9 cellular contexts compared by ENCODE assay signal in the genomic region with DNA sequence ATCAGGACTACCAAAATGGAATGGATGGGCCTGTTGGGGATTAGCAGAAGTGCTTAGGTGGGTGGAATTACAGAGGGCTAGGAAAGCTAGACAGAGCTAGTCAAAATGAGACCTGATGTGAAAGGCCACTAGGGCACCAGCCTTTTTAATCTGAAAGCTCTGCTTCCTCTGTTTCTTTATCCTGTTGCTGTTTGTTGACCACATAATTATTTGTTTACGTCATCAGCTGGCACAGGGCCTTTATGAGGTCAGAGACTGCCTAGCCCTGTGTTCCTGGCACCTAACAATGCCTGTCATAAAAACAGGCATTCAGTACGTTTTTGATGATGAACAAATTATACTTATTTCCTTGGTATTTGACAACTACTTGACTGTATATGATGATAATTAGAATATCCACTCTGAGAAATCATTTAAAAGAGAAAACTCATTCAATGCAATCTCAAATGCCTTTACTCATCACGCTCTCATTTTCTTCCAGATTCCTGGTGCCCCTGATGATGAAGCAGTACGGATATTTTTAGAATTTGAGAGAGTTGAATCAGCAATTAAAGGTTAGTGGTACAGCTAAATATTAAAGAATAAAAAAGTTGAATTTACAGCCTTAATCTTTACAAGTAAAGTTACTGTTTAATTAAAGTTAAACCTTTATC. TPM values are rescaled to one million over a fixed set of nuclear protein-coding genes. Genes with fewer than 3 reads are reported as not detected.
DNase-seq lines count a peak whose midpoint lies in the region; ATAC-seq, FAIRE-seq and TF ChIP-seq lines count a peak whose summit lies in the region.
"Had no signal": no experiment of that assay in that cellular context is flagged by ENCODE, and none has a peak within 500 bp of the region (broad histone marks: within the 10 kb centered on the region; RNA-seq: fewer than 3 reads in every experiment).

No MANE protein-coding gene starts in this region.

- DNase-seq in EL (peak; percentile 88), RKO (ENCODE audit: low spot score) (peak; percentile 77), dorsolateral prefrontal cortex (peak in 2 of 10 donors; percentile 49 to 71), pancreas (peak in 1 of 6 donors; percentile 37), T1000 (lab: John Stamatoyannopoulos, UW) (no peak)

- FAIRE-seq in pancreas (lab: Jason Lieb, UNC): no peak
- FAIRE-seq: endometrium had no signal

- intact Hi-C loops in dorsolateral prefrontal cortex (cut with DNase I) (loop anchor here in 1 of 2 donors (5.0 kb wide), 2 partner anchors 32 to 87 kb away; a partner anchor contains a TSS), pancreas (cut with DNase I) (loop anchor here (5.0 to 10.0 kb wide), 2 partner anchors 287 to 290 kb away; no protein-coding TSS in a partner anchor)

- H3K36me3 ChIP-seq in pancreas: peaks cover 5 to 44% (median 16%) of the 10 kb centered on the region in 3 donors

- ATAC-seq in pancreas (peak in 3 of 4 donors; percentile 41 to 62 (median 55)), HG02885 (IDR thresholded peaks at IDR 0.05; ENCODE audit: poor library complexity, unreplicated experiment) (no peak), HG02571 (IDR thresholded peaks at IDR 0.05; ENCODE audit: unreplicated experiment) (no peak), HG03097 (IDR thresholded peaks at IDR 0.05; ENCODE audit: low FRiP score, unreplicated experiment) (no peak)

- H3K4me3 ChIP-seq in dorsolateral prefrontal cortex: peak overlapping the region in 2 of 59 donors; percentile 4 to 17
- no peak overlapping the region for H3K4me3 ChIP-seq in pancreas

- peak overlapping the region; percentile 21 to 94 (median 81) for H3K27ac ChIP-seq in dorsolateral prefrontal cortex
- H3K27ac ChIP-seq in pancreas: no peak overlapping the region

- no peaks in the 10 kb centered on the region for H3K4me1 ChIP-seq in pancreas

- WGBS in pancreas, 2 donors: 68 to 73% methylated on average over 4 of the region's 4 CpGs

- H3K27me3 ChIP-seq in dorsolateral prefrontal cortex (no peaks in the 10 kb centered on the region), pancreas (no peaks in the 10 kb centered on the region)

- no peaks in the 10 kb centered on the region for H3K9me3 ChIP-seq in pancreas

- peak in 7 of 56 donors; percentile 7 to 26 (median 14) for TF ChIP-seq CTCF in dorsolateral prefrontal cortex (IDR thresholded peaks at IDR 0.05 in 54 of 56, conservative IDR thresholded peaks at IDR 0.05 in 2 of 56; ENCODE audit: low read depth in 1 of 56, partially characterized antibody in 56 of 56)
- no peak for TF ChIP-seq CTCF in pancreas (IDR thresholded peaks at IDR 0.05)

RNA-seq across cellular contexts. Expression of a gene that starts 26.1 kb away (rescaled TPM):
- total RNA-seq in dorsolateral prefrontal cortex: 100 to 1,000 TPM in 44 of 120 experiments, 10 to 100 TPM in 76; 67.3 to 155 (median 95.4) TPM
- total RNA-seq in pancreas: 10 to 100 TPM; 31.0 to 52.7 (median 38.9) TPM
- 100 to 1,000 TPM in 1 of 2 donors, 10 to 100 TPM in 1; 83.7 to 101 TPM for polyA plus RNA-seq in pancreas

RNA-seq across cellular contexts. Expression of a gene that starts 52.7 kb away (rescaled TPM):
- total RNA-seq in dorsolateral prefrontal cortex (under 1 TPM in 7 of 120 experiments, not detected in 113; 0.19 to 0.83 (median 0.68) TPM), pancreas (1 to 10 TPM in 1 of 6 donors, under 1 TPM in 4, not detected in 1; 0.12 to 1.1 (median 0.31) TPM)
- polyA plus RNA-seq in pancreas: under 1 TPM in 1 of 2 donors, not detected in 1; 0.11 TPM

Comparison
In these comparisons a context has a peak if more than half of its experiments do, and no peak if none do; other contexts are left out.
1. H3K27ac ChIP-seq: peak in dorsolateral prefrontal cortex (59 of 59); none in pancreas (0 of 4).
2. ATAC-seq: peak in pancreas (3 of 4); none in HG02885 (single experiment), HG02571 (single experiment) and HG03097 (single experiment).